Comparison of ENCODE assay signal across 11 cellular contexts in genomic region chr11:7672276-7672959, GRCh38. TPM values are rescaled to one million over a fixed set of nuclear protein-coding genes. Genes with fewer than 3 reads are reported as not detected.
DNase-seq lines count a peak whose midpoint lies in the region; ATAC-seq and TF ChIP-seq lines count a peak whose summit lies in the region.
"Had no signal": no experiment of that assay in that cellular context is flagged by ENCODE, and none has a peak within 500 bp of the region (broad histone marks: within the 10 kb centered on the region; RNA-seq: fewer than 3 reads in every experiment).

No MANE protein-coding gene starts in this region.

- H3K36me3 Mint-ChIP-seq in T-helper 17 cell (ENCODE audit: low read depth) = no peaks in the 10 kb centered on the region
- H3K36me3 Mint-ChIP-seq in effector memory CD8-positive, alpha-beta T cell (ENCODE audit: insufficient read depth) = no peaks in the 10 kb centered on the region

- H3K9me3 ChIP-seq in T-helper 17 cell (ENCODE audit: control insufficient read depth, low read length, poor library complexity, severe bottlenecking) (no peaks in the 10 kb centered on the region), right lobe of liver (no peaks in the 10 kb centered on the region), uterus (no peaks in the 10 kb centered on the region)

- H3K27ac Mint-ChIP-seq in T-helper 17 cell = no peak overlapping the region
- no peak overlapping the region for H3K27ac Mint-ChIP-seq in effector memory CD8-positive, alpha-beta T cell

- H3K36me3 ChIP-seq in right lobe of liver (peaks cover 0 to under 1% (median under 1%) of the 10 kb centered on the region in 4 donors), uterus (no peaks in the 10 kb centered on the region)
- H3K36me3 ChIP-seq: cardiac muscle cell had no signal

- peak overlapping the region; percentile 68 for H3K4me3 Mint-ChIP-seq in T-helper 17 cell
- peak overlapping the region in 1 of 2 donors; percentile 53 for H3K4me3 Mint-ChIP-seq in effector memory CD8-positive, alpha-beta T cell

- no peaks in the 10 kb centered on the region for H3K9me3 Mint-ChIP-seq in effector memory CD8-positive, alpha-beta T cell

- H3K27me3 ChIP-seq in right lobe of liver (no peaks in the 10 kb centered on the region), uterus (no peaks in the 10 kb centered on the region)

- peak; percentile 7 for ATAC-seq in Right ventricle myocardium superior (ENCODE audit: poor library complexity)
- no peak for ATAC-seq in left ventricle myocardium superior
- ATAC-seq in T-helper 17 cell = no peak
- peak; percentile 48 to 82 (median 71) for ATAC-seq in right lobe of liver
- no peak for ATAC-seq in effector memory CD8-positive, alpha-beta T cell (replicated peaks)

- TF ChIP-seq POLR2A in right lobe of liver (IDR thresholded peaks at IDR 0.05) (no peak), uterus (IDR thresholded peaks at IDR 0.05) (no peak)

- H3K4me3 ChIP-seq in right lobe of liver = no peak overlapping the region
- peak overlapping the region in 1 of 2 donors; percentile 50 for H3K4me3 ChIP-seq in uterus

- H3K4me1 ChIP-seq in right lobe of liver (peaks cover 0 to 9% (median 3%) of the 10 kb centered on the region in 4 donors), uterus (no peaks in the 10 kb centered on the region)

- H3K27me3 Mint-ChIP-seq in T-helper 17 cell = peaks cover 43% of the 10 kb centered on the region
- peaks cover 68 to 77% of the 10 kb centered on the region in 2 donors for H3K27me3 Mint-ChIP-seq in effector memory CD8-positive, alpha-beta T cell

- H3K4me1 Mint-ChIP-seq in T-helper 17 cell = peaks cover 7% of the 10 kb centered on the region
- H3K4me1 Mint-ChIP-seq in effector memory CD8-positive, alpha-beta T cell (ENCODE audit: low read depth in 2 of 2) = peaks cover 0 to 7% of the 10 kb centered on the region in 2 donors

- intact Hi-C loops in Right ventricle myocardium superior (cut with DNase I) (no loop called here), left ventricle myocardium superior (cut with micrococcal nuclease) (no loop called here), right lobe of liver (cut with DNase I) (no loop called here), uterus (cut with DNase I; ENCODE audit: low total_unique reads) (no loop called here)

- DNase-seq in Right ventricle myocardium superior (no peak), left ventricle myocardium superior (no peak), T-helper 17 cell (no peak), right lobe of liver (peak; percentile 48 to 85 (median 77)), uterus (no peak), NCI-H1105 (lab: John Stamatoyannopoulos, UW) (no peak)
- DNase-seq in effector memory CD8-positive, alpha-beta T cell = no peak
- no peak for DNase-seq in activated CD4-positive, alpha-beta T cell treated with anti-CD3 and anti-CD28 coated beads, Interleukin-2, amount 50 U/mL, for 4 hours
- DNase-seq: NCI-H1048 had no signal

- no peak overlapping the region for H3K27ac ChIP-seq in right lobe of liver
- peak overlapping the region; percentile 88 to 89 for H3K27ac ChIP-seq in uterus
- H3K27ac ChIP-seq: cardiac muscle cell had no signal

- TF ChIP-seq CTCF in right lobe of liver (IDR thresholded peaks at IDR 0.05) (no peak), uterus (IDR thresholded peaks at IDR 0.05) (no peak)

- 44% methylated on average over 4 of the region's 16 CpGs for WGBS in right lobe of liver (ENCODE audit: insufficient coverage, low coverage, low lambda C conversion rate, missing lambda C conversion rate)

RNA-seq across cellular contexts. Expression of gene CYB5R2, which starts 0.9 kb away (rescaled TPM):
- total RNA-seq in Right ventricle myocardium superior (1.0 TPM), left ventricle myocardium superior (1.2 TPM), T-helper 17 cell (under 1 TPM in 1 of 2 donors, not detected in 1; 0.20 TPM), right lobe of liver (1 to 10 TPM in 4 of 6 experiments, under 1 TPM in 2; 0.71 to 3.5 (median 1.4) TPM), uterus (10 to 100 TPM; 10.5 to 29.2 (median 24.1) TPM)

RNA-seq across cellular contexts. Expression of gene OVCH2, which starts 33.9 kb away (rescaled TPM):
- not detected for total RNA-seq in Right ventricle myocardium superior
- not detected for total RNA-seq in left ventricle myocardium superior
- total RNA-seq in T-helper 17 cell = not detected
- total RNA-seq in right lobe of liver = not detected
- under 1 TPM in 1 of 4 donors, not detected in 3; 0.21 TPM for total RNA-seq in uterus
- total RNA-seq: cardiac muscle cell; T-helper 2 cell treated with Interferon-gamma antibody and Interleukin-4, amounts not matched to agents 100 ng/mL and 5 ng/mL, for 36 hours had no signal

Comparison
In these comparisons a context has a peak if more than half of its experiments do, and no peak if none do; other contexts are left out.
1. ATAC-seq: peak in Right ventricle myocardium superior (single experiment) and right lobe of liver (4 of 4); none in left ventricle myocardium superior (single experiment), T-helper 17 cell (single experiment) and effector memory CD8-positive, alpha-beta T cell (single experiment).
2. DNase-seq: peak in right lobe of liver (3 of 3); none in Right ventricle myocardium superior (single experiment), left ventricle myocardium superior (single experiment), T-helper 17 cell (0 of 3), uterus (0 of 2), effector memory CD8-positive, alpha-beta T cell (0 of 3), NCI-H1105 (single experiment) and activated CD4-positive, alpha-beta T cell treated with anti-CD3 and anti-CD28 coated beads, Interleukin-2, amount 50 U/mL, for 4 hours (0 of 2).
3. H3K27ac ChIP-seq: peak in uterus (2 of 2); none in right lobe of liver (0 of 3).